14 cellular contexts compared by ENCODE assay signal in the genomic region with DNA sequence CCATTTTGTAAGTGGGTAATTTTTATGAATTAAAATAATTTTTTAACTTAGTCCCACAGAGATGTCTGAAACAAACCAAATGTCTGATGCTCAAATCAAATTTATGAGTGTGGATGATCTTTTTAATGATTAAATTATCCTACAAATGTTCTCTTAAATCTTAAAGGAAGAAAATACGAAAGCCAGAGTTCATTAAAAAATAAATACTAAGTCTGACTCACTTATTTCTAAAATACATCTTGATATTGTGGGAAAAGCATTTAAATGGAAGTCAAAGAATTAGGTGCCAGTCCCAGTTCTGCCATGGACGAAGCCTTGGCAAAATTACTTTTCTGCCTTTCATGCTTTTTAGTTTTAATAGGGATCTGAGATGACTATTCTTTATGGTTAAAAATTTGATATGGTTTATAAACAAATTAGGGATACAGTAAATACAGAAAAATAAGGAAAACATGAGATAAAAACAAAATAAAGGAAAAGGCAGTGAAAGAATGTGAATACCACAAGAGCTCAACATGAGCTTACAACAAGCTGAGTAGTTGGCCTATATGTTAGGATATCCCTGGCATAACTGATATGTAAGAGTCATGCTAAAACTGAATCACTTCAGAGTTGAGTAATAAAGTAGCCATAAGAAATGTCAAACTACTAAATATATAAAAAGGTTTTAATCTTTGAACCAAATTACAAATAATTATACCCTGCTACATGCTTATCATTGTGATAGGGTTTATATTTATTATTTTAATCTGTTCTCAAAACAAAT. TPM values are rescaled to one million over a fixed set of nuclear protein-coding genes. Genes with fewer than 3 reads are reported as not detected.
DNase-seq lines count a peak whose midpoint lies in the region; ATAC-seq and TF ChIP-seq lines count a peak whose summit lies in the region.
"Had no signal": no experiment of that assay in that cellular context is flagged by ENCODE, and none has a peak within 500 bp of the region (broad histone marks: within the 10 kb centered on the region; RNA-seq: fewer than 3 reads in every experiment).

No MANE protein-coding gene starts in this region.

- ATAC-seq in SK-N-SH treated with all-trans-retinoic acid at 6 μM for 48 hours (peak; percentile 74), GM21576 (IDR thresholded peaks at IDR 0.05; ENCODE audit: unreplicated experiment) (no peak)
- ATAC-seq in stimulated activated effector memory CD8-positive, alpha-beta T cell treated with anti-CD3 and anti-CD28 coated beads, Interleukin-12 subunit alpha, Interleukin-12 subunit beta, amount 100 ng/mL, for 72 hours: peak; percentile 68

- TF ChIP-seq CTCF in fibroblast of the aortic adventitia (IDR thresholded peaks at IDR 0.05; ENCODE audit: insufficient read depth, low read length): no peak

- no peaks in the 10 kb centered on the region for H3K9me3 Mint-ChIP-seq in stimulated activated effector memory CD8-positive, alpha-beta T cell treated with anti-CD3 and anti-CD28 coated beads, Interleukin-12 subunit alpha, Interleukin-12 subunit beta, amount 100 ng/mL, for 72 hours
- H3K9me3 Mint-ChIP-seq: activated CD4-positive, alpha-beta T cell treated with anti-CD3 and anti-CD28 coated beads, Interleukin-2, amount 10 ng/mL, durations not matched to agents 7 days and 5 days; activated T-cell treated with anti-CD3 and anti-CD28 coated beads, Interleukin-2, amount 50 U/mL, for 72 hours; nephron had no signal

- H3K4me3 Mint-ChIP-seq in stimulated activated effector memory CD8-positive, alpha-beta T cell treated with anti-CD3 and anti-CD28 coated beads, Interleukin-12 subunit alpha, Interleukin-12 subunit beta, amount 100 ng/mL, for 72 hours: no peak overlapping the region
- H3K4me3 Mint-ChIP-seq: activated CD4-positive, alpha-beta T cell treated with anti-CD3 and anti-CD28 coated beads, Interleukin-2, amount 10 ng/mL, durations not matched to agents 7 days and 5 days; activated T-cell treated with anti-CD3 and anti-CD28 coated beads, Interleukin-2, amount 50 U/mL, for 72 hours; nephron had no signal

- DNase-seq in DMS153 treated with DMSO at 0.1 percent for 48 hours (lab: John Stamatoyannopoulos, UW; ENCODE audit: unreplicated experiment): peak; percentile 14
- no peak for DNase-seq in DMS153 (lab: John Stamatoyannopoulos, UW)
- DNase-seq in fibroblast of the aortic adventitia (ENCODE audit: low read depth): peak; percentile 60
- no peak for DNase-seq in stimulated activated effector memory CD8-positive, alpha-beta T cell treated with anti-CD3 and anti-CD28 coated beads, Interleukin-12 subunit alpha, Interleukin-12 subunit beta, amount 100 ng/mL, for 72 hours (ENCODE audit: low spot score in 2 of 2)
- DNase-seq in NK-92 treated with Interleukin-12 subunit alpha and Interleukin-12 subunit beta, amount 100 ng/mL, for 24 hours (lab: John Stamatoyannopoulos, UW): no peak
- no peak for DNase-seq in NCI-H345 (lab: John Stamatoyannopoulos, UW)
- DNase-seq: activated CD4-positive, alpha-beta T cell treated with anti-CD3 and anti-CD28 coated beads, Interleukin-2, amount 10 ng/mL, durations not matched to agents 7 days and 5 days; activated T-cell treated with anti-CD3 and anti-CD28 coated beads, Interleukin-2, amount 50 U/mL, for 72 hours; effector CD8-positive, alpha-beta T cell; testis had no signal

- no peak overlapping the region for H3K4me3 ChIP-seq in fibroblast of the aortic adventitia (ENCODE audit: low read depth, low read length)
- H3K4me3 ChIP-seq: skin epidermis, testis had no signal

- peaks cover 5% of the 10 kb centered on the region for H3K4me1 Mint-ChIP-seq in stimulated activated effector memory CD8-positive, alpha-beta T cell treated with anti-CD3 and anti-CD28 coated beads, Interleukin-12 subunit alpha, Interleukin-12 subunit beta, amount 100 ng/mL, for 72 hours

- H3K27ac Mint-ChIP-seq in stimulated activated effector memory CD8-positive, alpha-beta T cell treated with anti-CD3 and anti-CD28 coated beads, Interleukin-12 subunit alpha, Interleukin-12 subunit beta, amount 100 ng/mL, for 72 hours: no peak overlapping the region
- H3K27ac Mint-ChIP-seq: activated CD4-positive, alpha-beta T cell treated with anti-CD3 and anti-CD28 coated beads, Interleukin-2, amount 10 ng/mL, durations not matched to agents 7 days and 5 days; activated T-cell treated with anti-CD3 and anti-CD28 coated beads, Interleukin-2, amount 50 U/mL, for 72 hours had no signal

- H3K36me3 Mint-ChIP-seq in stimulated activated effector memory CD8-positive, alpha-beta T cell treated with anti-CD3 and anti-CD28 coated beads, Interleukin-12 subunit alpha, Interleukin-12 subunit beta, amount 100 ng/mL, for 72 hours: no peaks in the 10 kb centered on the region

TF ChIP-seq in SK-N-SH treated with all-trans-retinoic acid at 6 μM for 48 hours, 23 proteins besides CTCF, POLR2A, EP300 and RAD21:
- TF ChIP-seq ESRRG (CRISPR knock-in tag; IDR thresholded peaks at IDR 0.05) (no peak), ZNF70 (CRISPR knock-in tag; IDR thresholded peaks at IDR 0.05) (no peak), SNAI2 (CRISPR knock-in tag; IDR thresholded peaks at IDR 0.05) (no peak), ISL1 (CRISPR knock-in tag; IDR thresholded peaks at IDR 0.05) (peak; percentile 62), ARNTL (CRISPR knock-in tag; IDR thresholded peaks at IDR 0.05; ENCODE audit: borderline replicate concordance, low read depth) (no peak), RARB (CRISPR knock-in tag; IDR thresholded peaks at IDR 0.05) (no peak), GLIS3 (CRISPR knock-in tag; IDR thresholded peaks at IDR 0.05) (no peak), TOX (CRISPR knock-in tag; IDR thresholded peaks at IDR 0.05; ENCODE audit: borderline replicate concordance) (no peak), ZFP30 (CRISPR knock-in tag; IDR thresholded peaks at IDR 0.05) (no peak), PPARA (CRISPR knock-in tag; IDR thresholded peaks at IDR 0.05; ENCODE audit: borderline replicate concordance) (no peak), ZC3H10 (CRISPR knock-in tag; IDR thresholded peaks at IDR 0.05) (peak; percentile 84; the same call in 1 of the 2 replicates)
TF ChIP-seq in SK-N-SH treated with all-trans-retinoic acid at 6 μM for 48 hours: peak in this region for 2.

RNA-seq across cellular contexts. Expression of a gene that starts 9.2 kb away (rescaled TPM):
- 6.3 and 10.7 TPM in 2 replicates for total RNA-seq in fibroblast of the aortic adventitia (ENCODE audit: low replicate concordance)

Comparison
In these comparisons a context has a peak if more than half of its experiments do, and no peak if none do; other contexts are left out.
1. DNase-seq: peak in DMS153 treated with DMSO at 0.1 percent for 48 hours (single experiment) and fibroblast of the aortic adventitia (single experiment); none in DMS153 (single experiment), stimulated activated effector memory CD8-positive, alpha-beta T cell treated with anti-CD3 and anti-CD28 coated beads, Interleukin-12 subunit alpha, Interleukin-12 subunit beta, amount 100 ng/mL, for 72 hours (0 of 2), NK-92 treated with Interleukin-12 subunit alpha and Interleukin-12 subunit beta, amount 100 ng/mL, for 24 hours (single experiment) and NCI-H345 (single experiment).